In the genomic region with DNA sequence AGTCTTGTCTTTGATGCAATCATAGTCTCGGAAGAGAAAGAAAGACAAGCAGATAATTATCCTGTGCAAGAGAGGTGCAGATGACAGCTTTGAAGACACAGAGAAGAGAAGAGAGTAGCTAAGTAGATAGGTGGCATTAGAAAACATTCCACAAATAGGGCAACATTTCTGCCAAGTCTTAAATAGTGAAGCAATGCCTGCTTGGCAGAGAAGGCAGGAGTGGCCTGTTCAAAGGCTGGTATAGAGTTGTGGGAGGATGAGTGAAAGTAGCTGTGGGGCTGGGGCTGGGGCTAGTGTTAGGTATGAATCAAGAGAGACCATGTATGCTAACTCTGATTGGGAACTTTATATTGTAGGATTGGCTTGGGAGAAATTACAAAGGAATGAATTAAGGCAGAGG, we compare ENCODE assay signal across 20 cellular contexts.
"Had no signal": no experiment of that assay in that cellular context is flagged by ENCODE, and none has a peak within 500 bp of the region (broad histone marks: within the 10 kb centered on the region; RNA-seq: fewer than 3 reads in every experiment).

No MANE protein-coding gene starts in this region.

- H3K27me3 ChIP-seq: dorsolateral prefrontal cortex, esophagus squamous epithelium, gastrocnemius medialis, heart left ventricle, hepatocyte had no signal

- H3K27ac ChIP-seq: coronary artery, esophagus squamous epithelium, gastrocnemius medialis, heart left ventricle, hepatocyte, left ventricle myocardium inferior, lower lobe of right lung had no signal

- DNase-seq: dermis blood vessel endothelial cell; dorsolateral prefrontal cortex; effector CD4-positive, alpha-beta T cell; effector memory CD4-positive, alpha-beta T cell; esophagus squamous epithelium; foreskin fibroblast; foreskin melanocyte; gastrocnemius medialis; heart left ventricle; hypothalamus; immature natural killer cell; islet precursor cell; kidney; kidney glomerular epithelial cell; left ventricle myocardium inferior; lower lobe of right lung; mesenchymal stem cell; mucosa of descending colon had no signal

- H3K36me3 ChIP-seq: esophagus squamous epithelium, gastrocnemius medialis, heart left ventricle, left ventricle myocardium inferior, lower lobe of right lung had no signal

- H3K4me1 ChIP-seq: left ventricle myocardium inferior, lower lobe of right lung had no signal

- H3K9me3 ChIP-seq: esophagus squamous epithelium, gastrocnemius medialis, heart left ventricle, left ventricle myocardium inferior, lower lobe of right lung, mucosa of descending colon had no signal

- H3K4me3 ChIP-seq: coronary artery, dorsolateral prefrontal cortex, esophagus squamous epithelium, gastrocnemius medialis, heart left ventricle, hepatocyte, left ventricle myocardium inferior, lower lobe of right lung, mucosa of descending colon had no signal

- ATAC-seq: lower lobe of right lung, mucosa of descending colon had no signal
